In genomic region chr1:54095543-54096286, GRCh38 we compare ENCODE assay signal across 14 cellular contexts.
A peak's percentile ranks its signal among the peaks of the same experiment; 100 is the strongest.
DNase-seq lines count a peak whose midpoint lies in the region; ATAC-seq and TF ChIP-seq lines count a peak whose summit lies in the region.
"Had no signal": no experiment of that assay in that cellular context is flagged by ENCODE, and none has a peak within 500 bp of the region (broad histone marks: within the 10 kb centered on the region; RNA-seq: fewer than 3 reads in every experiment).

No MANE protein-coding gene starts in this region.

- no peak overlapping the region for H3K27ac ChIP-seq in coronary artery
- H3K27ac ChIP-seq: GM23248 had no signal

- peaks cover 24% of the 10 kb centered on the region for H3K4me1 Mint-ChIP-seq in nephron progenitor cell
- H3K4me1 Mint-ChIP-seq: memory B cell had no signal

- H3K27ac Mint-ChIP-seq in nephron progenitor cell = peak overlapping the region; percentile 39
- H3K27ac Mint-ChIP-seq: activated CD4-positive, alpha-beta memory T cell treated with anti-CD3 and anti-CD28 coated beads for 36 hours; CD8-positive, alpha-beta T cell; memory B cell had no signal

- H3K36me3 Mint-ChIP-seq in nephron progenitor cell (ENCODE audit: low read depth) = no peaks in the 10 kb centered on the region

- peak; percentile 83 for DNase-seq in GDM1 (lab: John Stamatoyannopoulos, UW)
- DNase-seq in NOMO-1 (lab: John Stamatoyannopoulos, UW; ENCODE audit: unreplicated experiment in 2 of 2) = peak; percentile 77 to 93
- DNase-seq in foreskin melanocyte = peak; percentile 61
- no peak for DNase-seq in nephron progenitor cell
- DNase-seq in coronary artery (ENCODE audit: low spot score) = no peak
- DNase-seq in epidermal melanocyte (ENCODE audit: insufficient read length, low spot score) = no peak
- DNase-seq: activated CD4-positive, alpha-beta memory T cell treated with anti-CD3 and anti-CD28 coated beads for 36 hours; activated naive CD4-positive, alpha-beta T cell treated with anti-CD3 and anti-CD28 coated beads, Interleukin-2, amount 50 U/mL, for 16 hours; CD8-positive, alpha-beta T cell; foreskin fibroblast; GM23248 had no signal

- TF ChIP-seq CTCF in nephron progenitor cell (IDR thresholded peaks at IDR 0.05) (no peak), coronary artery (IDR thresholded peaks at IDR 0.05) (no peak)

- H3K4me3 ChIP-seq in coronary artery = no peak overlapping the region
- H3K4me3 ChIP-seq: GM23248 had no signal

- no peaks in the 10 kb centered on the region for H3K9me3 Mint-ChIP-seq in nephron progenitor cell
- H3K9me3 Mint-ChIP-seq: activated CD4-positive, alpha-beta memory T cell treated with anti-CD3 and anti-CD28 coated beads for 36 hours; CD8-positive, alpha-beta T cell; memory B cell had no signal

- no peak for ATAC-seq in GM21381 (IDR thresholded peaks at IDR 0.05; ENCODE audit: unreplicated experiment)
- ATAC-seq in HG02840 (IDR thresholded peaks at IDR 0.05; ENCODE audit: low FRiP score, unreplicated experiment) = no peak
- ATAC-seq: CD8-positive, alpha-beta T cell had no signal

- no peaks in the 10 kb centered on the region for H3K27me3 Mint-ChIP-seq in nephron progenitor cell (ENCODE audit: low read depth, poor library complexity)
- H3K27me3 Mint-ChIP-seq: activated CD4-positive, alpha-beta memory T cell treated with anti-CD3 and anti-CD28 coated beads for 36 hours; memory B cell had no signal

- no peak overlapping the region for H3K4me3 Mint-ChIP-seq in nephron progenitor cell
- H3K4me3 Mint-ChIP-seq: activated CD4-positive, alpha-beta memory T cell treated with anti-CD3 and anti-CD28 coated beads for 36 hours; CD8-positive, alpha-beta T cell; memory B cell had no signal

Comparison
In these comparisons a context has a peak if more than half of its experiments do, and no peak if none do; other contexts are left out.
1. DNase-seq: peak in GDM1 (single experiment), NOMO-1 (2 of 2) and foreskin melanocyte (single experiment); none in nephron progenitor cell (single experiment), coronary artery (single experiment) and epidermal melanocyte (single experiment).